ENCODE assay signal across 8 cellular contexts in the genomic region with DNA sequence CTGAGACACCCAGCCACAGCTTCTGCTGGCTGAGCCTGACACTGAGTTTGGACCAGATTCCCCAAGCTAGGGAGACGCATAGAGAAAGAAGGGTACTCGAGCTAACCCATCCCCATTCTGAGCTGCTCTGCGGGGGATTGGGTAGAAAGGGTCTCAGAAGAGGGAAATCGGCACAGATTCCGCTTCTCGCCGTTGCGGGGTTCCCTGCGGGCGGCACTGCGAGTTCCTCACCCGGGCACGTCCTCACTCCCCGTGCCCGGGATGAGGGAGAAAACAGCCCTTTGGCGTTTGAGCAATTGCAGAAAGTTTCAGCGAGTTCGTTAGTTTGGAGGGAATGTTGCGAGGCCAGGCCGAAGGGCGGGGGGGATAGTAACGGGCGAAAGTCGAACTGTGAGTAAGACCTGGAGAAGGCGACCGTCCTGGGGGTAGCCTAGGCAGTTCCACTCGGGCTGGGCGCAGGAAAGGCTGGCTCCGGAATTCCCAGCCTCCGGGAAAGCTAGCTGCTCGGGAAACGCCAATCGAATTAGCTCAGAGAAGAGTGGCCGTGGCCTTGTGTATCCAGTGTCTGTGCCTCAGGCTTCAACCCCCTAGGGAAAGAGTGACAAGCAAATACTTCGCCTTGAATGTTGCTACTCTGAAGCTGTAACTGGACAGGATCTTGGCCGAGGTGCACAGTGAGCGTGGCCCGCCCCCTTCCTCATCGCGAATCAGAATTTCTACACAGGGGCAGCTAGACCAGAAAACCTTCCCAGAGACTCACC. TPM values are rescaled to one million over a fixed set of nuclear protein-coding genes. Genes with fewer than 3 reads are reported as not detected.
DNase-seq lines count a peak whose midpoint lies in the region; ATAC-seq and TF ChIP-seq lines count a peak whose summit lies in the region.

No MANE protein-coding gene starts in this region.

- CTCF ChIA-PET in RWPE1 (lab: Yijun Ruan, JAX), result interaction anchor here (0.7 to 0.9 kb wide), 2 partner anchors 8 to 350 kb away, joined by 3 read pairs; no protein-coding TSS in a partner anchor

- 0 to 2% methylated on average over 5 to 8 of the region's 40 CpGs for WGBS in gastroesophageal sphincter (ENCODE audit: low coverage in 1 of 2), 2 donors

- intact Hi-C loops in posterior vena cava (cut with DNase I), result no loop called here

- DNase-seq in DMS53 treated with DMSO at 0.1 percent for 48 hours (lab: John Stamatoyannopoulos, UW; ENCODE audit: unreplicated experiment) (peak; percentile 20), RWPE1 (ENCODE audit: low spot score) (peak; percentile 26), posterior vena cava (ENCODE audit: low spot score) (peak; percentile 84), occipital lobe (lab: John Stamatoyannopoulos, UW) (no peak), GM19240 (ENCODE audit: insufficient read length, low spot score) (no peak)

- H3K4me3 ChIP-seq in gastroesophageal sphincter, result peak overlapping the region; percentile 65 to 73

- peaks cover 0 to 25% (median 0%) of the 10 kb centered on the region in 3 donors for H3K4me1 ChIP-seq in gastroesophageal sphincter

- ATAC-seq in gastroesophageal sphincter, result peak; percentile 63
- no peak for ATAC-seq in GM19452 (IDR thresholded peaks at IDR 0.05; ENCODE audit: unreplicated experiment)
- ATAC-seq in GM21526 (IDR thresholded peaks at IDR 0.05; ENCODE audit: low FRiP score, unreplicated experiment), result no peak

- H3K27me3 ChIP-seq in gastroesophageal sphincter, result no peaks in the 10 kb centered on the region

- H3K27ac ChIP-seq in RWPE1 (peak overlapping the region; percentile 70), gastroesophageal sphincter (peak overlapping the region; percentile 34 to 82 (median 71))

- POLR2A ChIA-PET in RWPE1 (lab: Yijun Ruan, JAX; ENCODE audit: low non-redundant PET), result no interaction called here

- H3K9me3 ChIP-seq in gastroesophageal sphincter, result peaks cover 0 to 6% (median 0%) of the 10 kb centered on the region in 3 donors

- H3K36me3 ChIP-seq in gastroesophageal sphincter, result no peaks in the 10 kb centered on the region

- TF ChIP-seq EP300 in gastroesophageal sphincter (IDR thresholded peaks at IDR 0.05), result no peak

- TF ChIP-seq CTCF in RWPE1 (conservative IDR thresholded peaks at IDR 0.05; ENCODE audit: low read depth) (no peak), gastroesophageal sphincter (IDR thresholded peaks at IDR 0.05) (no peak)

- TF ChIP-seq POLR2A in gastroesophageal sphincter (IDR thresholded peaks at IDR 0.05), result no peak

RNA-seq across cellular contexts. Expression of gene PTGFR, which starts 0.7 kb away (rescaled TPM):
- total RNA-seq in gastroesophageal sphincter, result 10 to 100 TPM in 2 of 4 donors, 1 to 10 TPM in 2; 2.0 to 42.8 (median 7.4) TPM
- total RNA-seq in posterior vena cava, result 10 to 100 TPM in 1 of 2 donors, 1 to 10 TPM in 1; 9.5 to 16.1 TPM
- 3.0 TPM for total RNA-seq in occipital lobe

Comparison
In these comparisons a context has a peak if more than half of its experiments do, and no peak if none do; other contexts are left out.
1. DNase-seq: peak in DMS53 treated with DMSO at 0.1 percent for 48 hours (single experiment), RWPE1 (single experiment) and posterior vena cava (single experiment); none in occipital lobe (single experiment) and GM19240 (single experiment).